ENCODE assay signal across 16 cellular contexts in genomic region chr12:4701863-4702262, GRCh38. TPM values are rescaled to one million over a fixed set of nuclear protein-coding genes. Genes with fewer than 3 reads are reported as not detected.
A peak's percentile ranks its signal among the peaks of the same experiment; 100 is the strongest.
DNase-seq lines count a peak whose midpoint lies in the region; ATAC-seq and TF ChIP-seq lines count a peak whose summit lies in the region.
"Had no signal": no experiment of that assay in that cellular context is flagged by ENCODE, and none has a peak within 500 bp of the region (broad histone marks: within the 10 kb centered on the region; RNA-seq: fewer than 3 reads in every experiment).

No MANE protein-coding gene starts in this region.

- no peak overlapping the region for H3K4me2 ChIP-seq in mammary epithelial cell (ENCODE audit: insufficient read depth, low read depth, low read length)

- in situ Hi-C loops in mammary epithelial cell (cut with MboI; ENCODE audit: low sequenced_read_pairs in 2 of 2) = no loop called here

- H3K79me2 ChIP-seq in mammary epithelial cell (ENCODE audit: insufficient read depth, low read length) = no peaks in the 10 kb centered on the region

- CTCF ChIA-PET in mammary epithelial cell (lab: Charles Lee; ENCODE audit: low non-redundant PET) = no interaction called here

- peak; percentile 16 for ATAC-seq in left lung
- ATAC-seq: Panc1 had no signal

- TF ChIP-seq POLR2A in breast epithelium (IDR thresholded peaks at IDR 0.05) = no peak
- no peak for TF ChIP-seq POLR2A in Peyer's patch (IDR thresholded peaks at IDR 0.05)

- H3K4me1 ChIP-seq in breast epithelium (no peaks in the 10 kb centered on the region), mammary epithelial cell (ENCODE audit: insufficient read depth, low read length) (no peaks in the 10 kb centered on the region), SJCRH30 (0 out of 2 replicates have a peak, but pooled peaks cover 4% of the 10 kb centered on the region), left lung (no peaks in the 10 kb centered on the region), skeletal muscle tissue (ENCODE audit: control insufficient read depth in 3 of 3, insufficient read depth in 3 of 3, low read length in 3 of 3) (no peaks in the 10 kb centered on the region), Peyer's patch (no peaks in the 10 kb centered on the region)

- no peaks in the 10 kb centered on the region for H3K36me3 ChIP-seq in breast epithelium
- no peaks in the 10 kb centered on the region for H3K36me3 ChIP-seq in mammary epithelial cell (ENCODE audit: insufficient read depth, low read length)
- H3K36me3 ChIP-seq in SJCRH30 = no peaks in the 10 kb centered on the region
- H3K36me3 ChIP-seq in left lung = no peaks in the 10 kb centered on the region
- H3K36me3 ChIP-seq in skeletal muscle tissue (ENCODE audit: control insufficient read depth in 3 of 3, insufficient read depth in 3 of 3, low read length in 3 of 3) = peaks cover 0 to 2% (median 0%) of the 10 kb centered on the region in 3 donors
- H3K36me3 ChIP-seq in Peyer's patch = no peaks in the 10 kb centered on the region
- H3K36me3 ChIP-seq: MG63 had no signal

- no peak overlapping the region for H2AFZ ChIP-seq in mammary epithelial cell (ENCODE audit: low read depth, low read length)

- DNase-seq in breast epithelium (ENCODE audit: low spot score in 2 of 2) = no peak
- DNase-seq in mammary epithelial cell = no peak
- peak; percentile 10 to 11 for DNase-seq in SJCRH30
- DNase-seq in left lung = no peak
- DNase-seq in activated gamma-delta T cell treated with Interleukin-2 at 50 U/mL for 16 hours = no peak
- no peak for DNase-seq in NK-92 (lab: John Stamatoyannopoulos, UW; ENCODE audit: unreplicated experiment)
- DNase-seq in Peyer's patch = no peak
- DNase-seq: 8988T, GF-D8, H9, NCI-H1092, NCI-H524, SHP77 had no signal

- TF ChIP-seq CTCF in breast epithelium (IDR thresholded peaks at IDR 0.05) = no peak
- TF ChIP-seq CTCF in mammary epithelial cell (conservative IDR thresholded peaks at IDR 0.05 in 1 of 2, IDR thresholded peaks at IDR 0.05 in 1 of 2; ENCODE audit: extremely low read depth in 1 of 2, insufficient read depth in 1 of 2, low read depth in 1 of 2, low read length in 2 of 2) = no peak
- no peak for TF ChIP-seq CTCF in left lung (IDR thresholded peaks at IDR 0.05)
- TF ChIP-seq CTCF in Peyer's patch (IDR thresholded peaks at IDR 0.05) = no peak

- dilution Hi-C loops in mammary epithelial cell (cut with HindIII; ENCODE audit: low sequenced_read_pairs) = no loop called here

- H3K27ac ChIP-seq in breast epithelium (peak overlapping the region; percentile 52 to 73), mammary epithelial cell (ENCODE audit: insufficient read depth, low read depth, low read length) (no peak overlapping the region), SJCRH30 (no peak overlapping the region), left lung (no peak overlapping the region), skeletal muscle tissue (ENCODE audit: low read depth, low read length) (peak overlapping the region; percentile 14), Peyer's patch (no peak overlapping the region)

- no peaks in the 10 kb centered on the region for H3K27me3 ChIP-seq in breast epithelium
- no peaks in the 10 kb centered on the region for H3K27me3 ChIP-seq in mammary epithelial cell (ENCODE audit: insufficient read depth, low read length)
- H3K27me3 ChIP-seq in SJCRH30 = no peaks in the 10 kb centered on the region
- H3K27me3 ChIP-seq in left lung = peaks cover 0 to under 1% of the 10 kb centered on the region in 2 donors
- H3K27me3 ChIP-seq in skeletal muscle tissue (ENCODE audit: control insufficient read depth in 3 of 3, insufficient read depth in 3 of 3, low read length in 3 of 3) = no peaks in the 10 kb centered on the region
- no peaks in the 10 kb centered on the region for H3K27me3 ChIP-seq in Peyer's patch
- H3K27me3 ChIP-seq: MG63 had no signal

- 100% methylated on average over 1 of the region's 3 CpGs for WGBS in mammary epithelial cell (ENCODE audit: low coverage, missing lambda C conversion rate)

- H3K9me3 ChIP-seq in breast epithelium (no peaks in the 10 kb centered on the region), mammary epithelial cell (replicated peaks; ENCODE audit: insufficient read depth, low read length) (no peaks in the 10 kb centered on the region), SJCRH30 (replicated peaks) (no peaks in the 10 kb centered on the region), left lung (no peaks in the 10 kb centered on the region), skeletal muscle tissue (ENCODE audit: control insufficient read depth in 3 of 3, low read length in 3 of 3) (no peaks in the 10 kb centered on the region), Peyer's patch (no peaks in the 10 kb centered on the region)
- H3K9me3 ChIP-seq: MG63 had no signal

- no peak overlapping the region for H3K9ac ChIP-seq in mammary epithelial cell (ENCODE audit: insufficient read depth, low read length)
- no peak overlapping the region for H3K9ac ChIP-seq in skeletal muscle tissue (ENCODE audit: low read depth in 1 of 3, low read length in 3 of 3)

- H4K20me1 ChIP-seq in mammary epithelial cell (ENCODE audit: insufficient read depth, low read length) = no peaks in the 10 kb centered on the region

- no TSS peak for BruUV-seq in mammary epithelial cell (replicated peaks; lab: Mats Ljungman, UMichigan)

- intact Hi-C loops in breast epithelium (cut with DNase I; ENCODE audit: low total_unique reads) (no loop called here), mammary epithelial cell (cut with micrococcal nuclease) (no loop called here), left lung (cut with DNase I) (no loop called here)

- H3K4me3 ChIP-seq in breast epithelium (no peak overlapping the region), mammary epithelial cell (replicated peaks in 1 of 3; ENCODE audit: insufficient read depth in 1 of 3, low read depth in 2 of 3, low read length in 3 of 3) (no peak overlapping the region), SJCRH30 (no peak overlapping the region), left lung (no peak overlapping the region), skeletal muscle tissue (ENCODE audit: low read length in 3 of 3) (no peak overlapping the region), Peyer's patch (no peak overlapping the region)
- H3K4me3 ChIP-seq: MG63 had no signal

RNA-seq across cellular contexts. Expression of gene GALNT8, which starts 18.3 kb away (rescaled TPM):
- total RNA-seq in breast epithelium (1 to 10 TPM; 1.3 to 2.7 (median 1.6) TPM), mammary epithelial cell (1 to 10 TPM in 1 of 2 donors, not detected in 1; 2.8 TPM), left lung (under 1 TPM; 0.09 to 0.50 TPM), skeletal muscle tissue (5.2 TPM), Peyer's patch (10 to 100 TPM; 17.7 to 58.6 (median 31.5) TPM)
- polyA plus RNA-seq in mammary epithelial cell = not detected
- polyA minus RNA-seq in mammary epithelial cell = not detected
- 0.10 TPM in 1 of 2 replicates, not detected in the other for total RNA-seq in SJCRH30 (2014; rRNA removed; shearing (Covaris generic))

RNA-seq across cellular contexts. Expression of gene NDUFA9, which starts 52.9 kb away (rescaled TPM):
- 10 to 100 TPM; 18.7 to 29.9 (median 26.5) TPM for total RNA-seq in breast epithelium
- 10 to 100 TPM; 37.8 to 94.1 TPM for total RNA-seq in mammary epithelial cell
- 84.8 TPM for polyA plus RNA-seq in mammary epithelial cell
- polyA minus RNA-seq in mammary epithelial cell = 76.4 TPM
- 103 and 125 TPM in 2 replicates for total RNA-seq in SJCRH30 (2014; rRNA removed; shearing (Covaris generic))
- 10 to 100 TPM; 77.9 to 91.4 TPM for total RNA-seq in left lung
- 38.6 TPM for total RNA-seq in skeletal muscle tissue
- total RNA-seq in Peyer's patch = 10 to 100 TPM; 20.6 to 52.7 (median 34.0) TPM

RNA-seq across cellular contexts. Expression of gene AKAP3, which starts 53.0 kb away (rescaled TPM):
- 1 to 10 TPM in 2 of 3 donors, under 1 TPM in 1; 0.33 to 2.2 (median 2.2) TPM for total RNA-seq in breast epithelium
- 1 to 10 TPM in 1 of 2 donors, under 1 TPM in 1; 0.83 to 1.5 TPM for total RNA-seq in mammary epithelial cell
- 0.44 TPM for polyA plus RNA-seq in mammary epithelial cell
- polyA minus RNA-seq in mammary epithelial cell = not detected
- total RNA-seq in SJCRH30 (2014; rRNA removed; shearing (Covaris generic)) = 0.65 and 1.1 TPM in 2 replicates
- total RNA-seq in left lung = 1 to 10 TPM; 1.7 to 2.8 TPM
- total RNA-seq in skeletal muscle tissue = 1.0 TPM
- total RNA-seq in Peyer's patch = 1 to 10 TPM in 2 of 4 donors, under 1 TPM in 1, not detected in 1; 0.67 to 3.0 (median 2.4) TPM

Comparison
In these comparisons a context has a peak if more than half of its experiments do, and no peak if none do; other contexts are left out.
1. H3K27ac ChIP-seq: peak in breast epithelium (2 of 2) and skeletal muscle tissue (single experiment); none in mammary epithelial cell (single experiment), SJCRH30 (single experiment), left lung (0 of 2) and Peyer's patch (0 of 4).
2. DNase-seq: peak in SJCRH30 (2 of 2); none in breast epithelium (0 of 2), mammary epithelial cell (single experiment), left lung (0 of 2), activated gamma-delta T cell treated with Interleukin-2 at 50 U/mL for 16 hours (single experiment), NK-92 (single experiment) and Peyer's patch (0 of 3).